ENCODE assay signal across 8 cellular contexts in genomic region chr20:31708839-31709534, GRCh38. TPM values are rescaled to one million over a fixed set of nuclear protein-coding genes. Genes with fewer than 3 reads are reported as not detected.
DNase-seq lines count a peak whose midpoint lies in the region; ATAC-seq and TF ChIP-seq lines count a peak whose summit lies in the region.

No MANE protein-coding gene starts in this region.

- 0 out of 2 replicates have a peak, but pooled peaks have one; percentile 25 for TF ChIP-seq CTCF in OCI-LY7 (conservative IDR thresholded peaks at IDR 0.05; ENCODE audit: low read length)
- no peak for TF ChIP-seq CTCF in gastroesophageal sphincter (IDR thresholded peaks at IDR 0.05)
- no peak for TF ChIP-seq CTCF in tibial artery (IDR thresholded peaks at IDR 0.05)

- intact Hi-C loops in OCI-LY7 (cut with micrococcal nuclease; ENCODE audit: unreplicated experiment), result loop anchor here (1.0 kb wide), 3 partner anchors 14 to 48 kb away; no protein-coding TSS in a partner anchor
- intact Hi-C loops in tibial artery (cut with DNase I; ENCODE audit: low total_unique reads), result no loop called here

- H3K9me2 ChIP-seq in OCI-LY7 (ENCODE audit: insufficient read depth, low read length), result no peaks in the 10 kb centered on the region

- H3K27ac Mint-ChIP-seq in activated naive CD4-positive, alpha-beta T cell treated with anti-CD3 and anti-CD28 coated beads, Interleukin-2, amount 10 ng/mL, durations not matched to agents 7 days and 5 days, result peak overlapping the region; percentile 56

- no peak for TF ChIP-seq POLR2A in gastroesophageal sphincter (IDR thresholded peaks at IDR 0.05)
- TF ChIP-seq POLR2A in GM18505 (IDR thresholded peaks at IDR 0.05; ENCODE audit: borderline replicate concordance, extremely low read depth, insufficient read depth, insufficient read length), result no peak

- POLR2A ChIA-PET in OCI-LY7 (lab: Charles Lee), result interaction anchor here (0.5 to 5.9 kb wide), 13 partner anchors 8 to 305 kb away, joined by 3 to 43 read pairs (median 6); no protein-coding TSS in a partner anchor

- peaks cover 76% of the 10 kb centered on the region for H3K36me3 Mint-ChIP-seq in activated naive CD4-positive, alpha-beta T cell treated with anti-CD3 and anti-CD28 coated beads, Interleukin-2, amount 10 ng/mL, durations not matched to agents 7 days and 5 days

- H3K9me3 ChIP-seq in OCI-LY7 (ENCODE audit: low read length) (peaks cover 3% of the 10 kb centered on the region; the same call in 1 of the 2 replicates), gastroesophageal sphincter (no peaks in the 10 kb centered on the region), tibial artery (no peaks in the 10 kb centered on the region)

- no peak for DNase-seq in activated naive CD4-positive, alpha-beta T cell treated with anti-CD3 and anti-CD28 coated beads, Interleukin-2, amount 10 ng/mL, durations not matched to agents 7 days and 5 days
- no peak for DNase-seq in activated naive CD4-positive, alpha-beta T cell treated with anti-CD3 and anti-CD28 coated beads, Interleukin-2, amount 50 U/mL, for 16 hours
- DNase-seq in OCI-LY7 (ENCODE audit: low spot score) (peak; percentile 96), tibial artery (no peak)

- 100% methylated on average over 7 of the region's 11 CpGs; no CpG with 5 or more reads in 1 of the 2 donors for WGBS in gastroesophageal sphincter (ENCODE audit: low coverage in 1 of 2), 2 donors

- H3K36me3 ChIP-seq in OCI-LY7 (ENCODE audit: insufficient read depth, low read length) (peaks cover 81% of the 10 kb centered on the region), gastroesophageal sphincter (peaks cover 0 to 40% of the 10 kb centered on the region in 2 donors), tibial artery (peaks cover 11 to 31% (median 25%) of the 10 kb centered on the region in 3 donors)

- H3K27me3 ChIP-seq in gastroesophageal sphincter (no peaks in the 10 kb centered on the region), tibial artery (no peaks in the 10 kb centered on the region)

- no peak for ATAC-seq in gastroesophageal sphincter
- no peak for ATAC-seq in HG03432 (IDR thresholded peaks at IDR 0.05; ENCODE audit: unreplicated experiment)
- ATAC-seq in GM21447 (IDR thresholded peaks at IDR 0.05; ENCODE audit: unreplicated experiment), result no peak
- ATAC-seq in GM18505 (IDR thresholded peaks at IDR 0.05; ENCODE audit: unreplicated experiment), result no peak

- H3K4me3 Mint-ChIP-seq in activated naive CD4-positive, alpha-beta T cell treated with anti-CD3 and anti-CD28 coated beads, Interleukin-2, amount 10 ng/mL, durations not matched to agents 7 days and 5 days, result no peak overlapping the region

- no TSS peak for BruUV-seq in OCI-LY7 (replicated peaks; lab: Mats Ljungman, UMichigan)

- H3K4me3 ChIP-seq in OCI-LY7 (ENCODE audit: low read depth, low read length, poor library complexity, severe bottlenecking), result peak overlapping the region; percentile 49
- no peak overlapping the region for H3K4me3 ChIP-seq in gastroesophageal sphincter
- H3K4me3 ChIP-seq in tibial artery, result no peak overlapping the region

- H3K9me3 Mint-ChIP-seq in activated naive CD4-positive, alpha-beta T cell treated with anti-CD3 and anti-CD28 coated beads, Interleukin-2, amount 10 ng/mL, durations not matched to agents 7 days and 5 days, result no peaks in the 10 kb centered on the region

- H2AFZ ChIP-seq in OCI-LY7 (ENCODE audit: low read length), result no peak overlapping the region

- peaks cover 78% of the 10 kb centered on the region for H3K79me2 ChIP-seq in OCI-LY7 (ENCODE audit: insufficient read depth, low read depth, low read length)

- TF ChIP-seq EP300 in gastroesophageal sphincter (IDR thresholded peaks at IDR 0.05), result no peak

- H3K4me1 ChIP-seq in OCI-LY7 (ENCODE audit: insufficient read depth, low read length, poor library complexity, severe bottlenecking) (peaks cover 99% of the 10 kb centered on the region), gastroesophageal sphincter (peaks cover 30 to 95% (median 44%) of the 10 kb centered on the region in 3 donors), tibial artery (peaks cover 0 to 99% (median 75%) of the 10 kb centered on the region in 4 donors)

- H4K20me1 ChIP-seq in OCI-LY7 (ENCODE audit: insufficient read depth, low read length), result no peaks in the 10 kb centered on the region

- H3K27ac ChIP-seq in OCI-LY7 (ENCODE audit: low read depth, low read length, poor library complexity, severe bottlenecking), result peak overlapping the region; percentile 98
- H3K27ac ChIP-seq in gastroesophageal sphincter, result peak overlapping the region in 3 of 4 donors; percentile 59 to 68 (median 66)
- H3K27ac ChIP-seq in tibial artery, result peak overlapping the region; percentile 52 to 97

- H3K4me2 ChIP-seq in OCI-LY7 (ENCODE audit: low read length), result peak overlapping the region; percentile 75

- no peaks in the 10 kb centered on the region for H3K27me3 Mint-ChIP-seq in activated naive CD4-positive, alpha-beta T cell treated with anti-CD3 and anti-CD28 coated beads, Interleukin-2, amount 10 ng/mL, durations not matched to agents 7 days and 5 days

- peaks cover 74% of the 10 kb centered on the region for H3K4me1 Mint-ChIP-seq in activated naive CD4-positive, alpha-beta T cell treated with anti-CD3 and anti-CD28 coated beads, Interleukin-2, amount 10 ng/mL, durations not matched to agents 7 days and 5 days

- CTCF ChIA-PET in activated naive CD4-positive, alpha-beta T cell treated with anti-CD3 and anti-CD28 coated beads, Interleukin-2, amount 10 ng/mL, durations not matched to agents 7 days and 5 days (lab: Charles Lee), result interaction anchor here (0.7 to 1.9 kb wide), 4 partner anchors 11 to 96 kb away, joined by 3 to 4 read pairs (median 3); no protein-coding TSS in a partner anchor
- CTCF ChIA-PET in OCI-LY7 (lab: Charles Lee; ENCODE audit: unreplicated experiment), result interaction anchor here (0.6 to 2.9 kb wide), 2 partner anchors 15 to 47 kb away, joined by 3 to 11 read pairs; no protein-coding TSS in a partner anchor

RNA-seq across cellular contexts. Expression of gene BCL2L1, which starts 13.7 kb away (rescaled TPM):
- total RNA-seq in OCI-LY7 (2014; rRNA removed; shearing (Covaris generic)), result 83.2 and 88.8 TPM in 2 replicates
- total RNA-seq in OCI-LY7 (2022) (64.2 and 71.5 TPM in 2 replicates), gastroesophageal sphincter (100 to 1,000 TPM in 3 of 4 donors, 10 to 100 TPM in 1; 71.9 to 171 (median 135) TPM)

RNA-seq across cellular contexts. Expression of gene TPX2, which starts 30.1 kb away (rescaled TPM):
- total RNA-seq in OCI-LY7 (2014; rRNA removed; shearing (Covaris generic)), result 121 and 134 TPM in 2 replicates
- 173 and 183 TPM in 2 replicates for total RNA-seq in OCI-LY7 (2022)
- 1 to 10 TPM in 1 of 4 donors, under 1 TPM in 3; 0.13 to 1.4 (median 0.74) TPM for total RNA-seq in gastroesophageal sphincter

Comparison
In these comparisons a context has a peak if more than half of its experiments do, and no peak if none do; other contexts are left out.
1. RNA of gene TPX2, which starts 30.1 kb away (total RNA-seq): 121 to 183 TPM in OCI-LY7; 0.13 to 1.4 TPM in gastroesophageal sphincter; every median in the first group is over 10 times any median in the second.
2. Peak in every context shown above with its lines, with median percentiles within 50 percentile points of each other: H3K27ac ChIP-seq.